ENCODE assay signal across 8 cellular contexts in genomic region chr6:17156112-17156921, GRCh38. TPM values are rescaled to one million over a fixed set of nuclear protein-coding genes. Genes with fewer than 3 reads are reported as not detected.
DNase-seq lines count a peak whose midpoint lies in the region; ATAC-seq lines count a peak whose summit lies in the region.

No MANE protein-coding gene starts in this region.

- peak; percentile 59 for ATAC-seq in naive thymus-derived CD4-positive, alpha-beta T cell
- ATAC-seq in stimulated activated naive CD8-positive, alpha-beta T cell treated with anti-CD3 and anti-CD28 coated beads, Interleukin-15, Interleukin-2, amounts not matched to agents 100 U/mL and 50 U/mL, for 24 hours = no peak
- no peak for ATAC-seq in HG02970 (IDR thresholded peaks at IDR 0.05; ENCODE audit: low FRiP score, unreplicated experiment)

- H3K36me3 Mint-ChIP-seq in naive thymus-derived CD4-positive, alpha-beta T cell = no peaks in the 10 kb centered on the region

- no peaks in the 10 kb centered on the region for H3K4me1 Mint-ChIP-seq in naive thymus-derived CD4-positive, alpha-beta T cell

- peaks cover 0 to 8% (median 2%) of the 10 kb centered on the region in 11 donors for H3K9me3 Mint-ChIP-seq in naive thymus-derived CD4-positive, alpha-beta T cell

- H3K9me3 ChIP-seq in NT2/D1 (ENCODE audit: insufficient read depth, low read length) = peaks cover 9% of the 10 kb centered on the region; the same call in 1 of the 2 replicates
- H3K9me3 ChIP-seq in naive thymus-derived CD4-positive, alpha-beta T cell (ENCODE audit: control insufficient read depth in 2 of 3, low read length in 3 of 3) = no peaks in the 10 kb centered on the region

- no peak overlapping the region for H3K4me3 Mint-ChIP-seq in naive thymus-derived CD4-positive, alpha-beta T cell

- H3K36me3 ChIP-seq in NT2/D1 (ENCODE audit: insufficient read depth, insufficient read length, low read length) = no peaks in the 10 kb centered on the region
- no peaks in the 10 kb centered on the region for H3K36me3 ChIP-seq in naive thymus-derived CD4-positive, alpha-beta T cell (ENCODE audit: control insufficient read depth in 2 of 3, insufficient read depth in 3 of 3, low read length in 3 of 3)

- no peaks in the 10 kb centered on the region for H3K4me1 ChIP-seq in NT2/D1 (ENCODE audit: insufficient read depth, insufficient read length)
- H3K4me1 ChIP-seq in naive thymus-derived CD4-positive, alpha-beta T cell (ENCODE audit: control insufficient read depth in 2 of 2, insufficient read depth in 2 of 2, low read length in 2 of 2) = no peaks in the 10 kb centered on the region

- no peak overlapping the region for H3K9ac ChIP-seq in NT2/D1 (ENCODE audit: insufficient read length, low read depth)

- H3K4me3 ChIP-seq in NT2/D1 (ENCODE audit: insufficient read length, low read depth) = no peak overlapping the region
- H3K4me3 ChIP-seq in naive thymus-derived CD4-positive, alpha-beta T cell (ENCODE audit: low read length) = no peak overlapping the region

- no peak overlapping the region for H3K27ac Mint-ChIP-seq in naive thymus-derived CD4-positive, alpha-beta T cell

- intact Hi-C loops in naive thymus-derived CD4-positive, alpha-beta T cell (cut with micrococcal nuclease) = loop anchor here (1.0 to 10.0 kb wide), 5 partner anchors 428 to 1348 kb away; partner anchors contain the start of gene NHLRC1 (in 1 of the 2)

- POLR2A ChIA-PET in naive thymus-derived CD4-positive, alpha-beta T cell (lab: Charles Lee) = no interaction called here

- H3K27me3 Mint-ChIP-seq in naive thymus-derived CD4-positive, alpha-beta T cell = peaks cover 10 to 20% (median 12%) of the 10 kb centered on the region in 5 donors

- DNase-seq in EL (peak; percentile 83), HT1080 (ENCODE audit: low read depth) (peak; percentile 36), NT2/D1 (ENCODE audit: low read depth, low spot score) (peak; percentile 55), epidermal melanocyte (ENCODE audit: insufficient read length, low spot score) (peak; percentile 60)
- DNase-seq in activated CD8-positive, alpha-beta memory T cell treated with anti-CD3 and anti-CD28 coated beads, Interleukin-2, amount 50 U/mL, for 1 hour (ENCODE audit: extremely low read depth) = peak; percentile 23
- peak; percentile 14 to 64 (median 50) for DNase-seq in naive thymus-derived CD4-positive, alpha-beta T cell
- peak; percentile 63 for DNase-seq in stimulated activated naive CD8-positive, alpha-beta T cell treated with anti-CD3 and anti-CD28 coated beads, Interleukin-15, Interleukin-2, amounts not matched to agents 100 U/mL and 50 U/mL, for 24 hours

- H3K27me3 ChIP-seq in NT2/D1 (ENCODE audit: insufficient read depth, insufficient read length) = no peaks in the 10 kb centered on the region
- no peaks in the 10 kb centered on the region for H3K27me3 ChIP-seq in naive thymus-derived CD4-positive, alpha-beta T cell (ENCODE audit: control insufficient read depth in 2 of 2, insufficient read depth in 2 of 2, low read length in 2 of 2)

- CTCF ChIA-PET in naive thymus-derived CD4-positive, alpha-beta T cell (lab: Charles Lee) = interaction anchor here (1.0 to 1.1 kb wide), 2 partner anchors 648 to 662 kb away, joined by 3 to 6 read pairs; no protein-coding TSS in a partner anchor

- H3K27ac ChIP-seq in naive thymus-derived CD4-positive, alpha-beta T cell (ENCODE audit: low read depth, low read length) = no peak overlapping the region

RNA-seq across cellular contexts. Expression of gene STMND1, which starts 54.5 kb away (rescaled TPM):
- not detected in 2 replicates for total RNA-seq in HT1080 (2014; rRNA removed; shearing (Covaris generic))
- not detected in 2 replicates for polyA plus RNA-seq in HT1080 (2015; cell fraction: cytosol; rRNA removed)
- polyA plus RNA-seq in HT1080 (2015; cell fraction: nucleus; rRNA removed) = not detected in 2 replicates
- total RNA-seq in naive thymus-derived CD4-positive, alpha-beta T cell = not detected
- not detected for polyA plus RNA-seq in naive thymus-derived CD4-positive, alpha-beta T cell

Comparison
In these comparisons a context has a peak if more than half of its experiments do, and no peak if none do; other contexts are left out.
1. DNase-seq: peak in every context shown above with its lines; median percentile 83 in EL; 63 in stimulated activated naive CD8-positive, alpha-beta T cell treated with anti-CD3 and anti-CD28 coated beads, Interleukin-15, Interleukin-2, amounts not matched to agents 100 U/mL and 50 U/mL, for 24 hours; 60 in epidermal melanocyte; 55 in NT2/D1; 50 in naive thymus-derived CD4-positive, alpha-beta T cell; 36 in HT1080; 23 in activated CD8-positive, alpha-beta memory T cell treated with anti-CD3 and anti-CD28 coated beads, Interleukin-2, amount 50 U/mL, for 1 hour.